Comparison of ENCODE assay signal across 1 cellular context in genomic region chr17:2051388-2052237, GRCh38.
TF ChIP-seq lines count a peak whose summit lies in the region.

No MANE protein-coding gene starts in this region.

TF ChIP-seq in HepG2, 621 proteins besides CTCF, POLR2A, EP300 and RAD21:
- TF ChIP-seq EZH2 (conservative IDR thresholded peaks at IDR 0.05; ENCODE audit: low read depth, low read length), result 0 out of 2 replicates have a peak, but pooled peaks have one; percentile 62
- no peak for TF ChIP-seq ZNF318 (CRISPR knock-in tag; IDR thresholded peaks at IDR 0.05)
- TF ChIP-seq ZNF652 (CRISPR knock-in tag; IDR thresholded peaks at IDR 0.05; ENCODE audit: borderline replicate concordance, low read depth), result 0 out of 2 replicates have a peak, but pooled peaks have one; percentile 45
- TF ChIP-seq SATB2 (CRISPR knock-in tag; IDR thresholded peaks at IDR 0.05), result no peak
- TF ChIP-seq ZNF570 (CRISPR knock-in tag; IDR thresholded peaks at IDR 0.05; ENCODE audit: borderline replicate concordance), result no peak
